Comparison of ENCODE assay signal across 25 cellular contexts in the genomic region with DNA sequence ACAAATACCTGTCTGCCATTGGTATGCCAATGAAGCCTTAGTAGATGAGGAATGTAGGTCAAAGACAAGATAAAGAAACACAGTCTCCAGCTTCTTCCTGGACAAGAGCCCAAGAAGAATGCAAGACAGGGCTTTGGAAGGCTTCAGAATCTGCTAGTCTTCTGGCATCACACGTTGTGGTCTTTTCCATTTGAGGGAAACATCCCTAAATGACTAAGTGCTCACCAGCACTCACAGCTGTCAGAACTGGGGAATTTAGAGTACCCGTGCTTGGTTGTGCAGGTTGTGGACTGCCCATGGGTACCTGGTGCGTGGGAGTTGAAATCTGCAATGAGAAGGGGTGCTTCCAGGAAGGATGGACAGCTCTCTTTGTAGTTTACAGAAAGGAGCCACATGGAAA. TPM values are rescaled to one million over a fixed set of nuclear protein-coding genes. Genes with fewer than 3 reads are reported as not detected.
"Had no signal": no experiment of that assay in that cellular context is flagged by ENCODE, and none has a peak within 500 bp of the region (broad histone marks: within the 10 kb centered on the region; RNA-seq: fewer than 3 reads in every experiment).

No MANE protein-coding gene starts in this region.

- H3K27ac Mint-ChIP-seq: activated B cell treated with CpG ODN at 0.5 μM for 24 hours; activated CD4-positive, alpha-beta T cell treated with anti-CD3 and anti-CD28 coated beads for 36 hours; activated naive CD8-positive, alpha-beta T cell; activated T-cell treated with anti-CD3 and anti-CD28 coated beads, Interleukin-2, amount 50 U/mL, for 24 hours; activated T-helper 17 cell treated with anti-CD3 and anti-CD28 coated beads, Interleukin-2, amount 50 U/mL, for 72 hours; natural killer cell treated with Interleukin-12 subunit alpha and Interleukin-12 subunit beta and Interleukin-15 and Interleukin-18, amount 100 ng/mL, for 72 hours; stimulated activated effector memory CD8-positive, alpha-beta T cell treated with anti-CD3 and anti-CD28 coated beads, Interleukin-12 subunit alpha, Interleukin-12 subunit beta, amount 100 ng/mL, for 72 hours had no signal

- H3K9me3 ChIP-seq: adrenal gland, left lung, ovary, prostate gland, right atrium auricular region, testis, upper lobe of right lung had no signal

- H3K9me3 Mint-ChIP-seq: activated B cell treated with CpG ODN at 0.5 μM for 24 hours; activated T-cell treated with anti-CD3 and anti-CD28 coated beads, Interleukin-2, amount 50 U/mL, for 24 hours; activated T-helper 17 cell treated with anti-CD3 and anti-CD28 coated beads, Interleukin-2, amount 50 U/mL, for 72 hours; central memory CD8-positive, alpha-beta T cell; stimulated activated effector memory CD8-positive, alpha-beta T cell treated with anti-CD3 and anti-CD28 coated beads, Interleukin-12 subunit alpha, Interleukin-12 subunit beta, amount 100 ng/mL, for 72 hours; stimulated activated naive CD8-positive, alpha-beta T cell treated with anti-CD3 and anti-CD28 coated beads, Interleukin-15, amount 100 ng/mL, for 72 hours had no signal

- H3K36me3 Mint-ChIP-seq: activated naive CD8-positive, alpha-beta T cell; natural killer cell treated with Interleukin-12 subunit alpha and Interleukin-12 subunit beta and Interleukin-15 and Interleukin-18, amount 100 ng/mL, for 72 hours had no signal

- H3K27me3 ChIP-seq: ovary, right atrium auricular region, testis had no signal

- H3K27ac ChIP-seq: left lung, ovary, prostate gland, testis, upper lobe of right lung had no signal

- H3K4me3 ChIP-seq: adrenal gland, left lung, ovary, prostate gland, right atrium auricular region, skin epidermis, testis, upper lobe of right lung had no signal

- DNase-seq: activated B cell treated with CpG ODN at 0.5 μM for 24 hours; activated CD4-positive, alpha-beta T cell treated with anti-CD3 and anti-CD28 coated beads for 36 hours; activated CD4-positive, alpha-beta T cell treated with anti-CD3 and anti-CD28 coated beads, Interleukin-2, amount 50 U/mL, for 4 hours; activated CD8-positive, alpha-beta memory T cell treated with anti-CD3 and anti-CD28 coated beads for 24 hours; activated CD8-positive, alpha-beta memory T cell treated with anti-CD3 and anti-CD28 coated beads, Interleukin-2, amount 50 U/mL, for 4 hours; activated naive CD4-positive, alpha-beta T cell; activated T-cell treated with anti-CD3 and anti-CD28 coated beads, Interleukin-2, amount 50 U/mL, for 24 hours; adrenal gland; kidney glomerular epithelial cell; left lung; ovary; stimulated activated CD4-positive, alpha-beta T cell treated with anti-CD3 and anti-CD28 coated beads, Interleukin-2, amount 100 ng/mL, for 24 hours; stimulated activated naive CD8-positive, alpha-beta T cell treated with anti-CD3 and anti-CD28 coated beads, Interleukin-15, amount 100 ng/mL, for 72 hours; T-helper 9 cell; testis; upper lobe of right lung had no signal

- H3K36me3 ChIP-seq: adrenal gland, left lung, ovary, prostate gland, right atrium auricular region, upper lobe of right lung had no signal

- H3K4me1 ChIP-seq: prostate gland, testis had no signal

- H3K4me3 Mint-ChIP-seq: activated B cell treated with CpG ODN at 0.5 μM for 24 hours; activated CD4-positive, alpha-beta T cell treated with anti-CD3 and anti-CD28 coated beads for 36 hours; activated naive CD8-positive, alpha-beta T cell; activated T-cell treated with anti-CD3 and anti-CD28 coated beads, Interleukin-2, amount 50 U/mL, for 24 hours; activated T-helper 17 cell treated with anti-CD3 and anti-CD28 coated beads, Interleukin-2, amount 50 U/mL, for 72 hours; central memory CD8-positive, alpha-beta T cell; natural killer cell treated with Interleukin-12 subunit alpha and Interleukin-12 subunit beta and Interleukin-15 and Interleukin-18, amount 100 ng/mL, for 72 hours; stimulated activated effector memory CD8-positive, alpha-beta T cell treated with anti-CD3 and anti-CD28 coated beads, Interleukin-12 subunit alpha, Interleukin-12 subunit beta, amount 100 ng/mL, for 72 hours; stimulated activated naive CD8-positive, alpha-beta T cell treated with anti-CD3 and anti-CD28 coated beads, Interleukin-15, amount 100 ng/mL, for 72 hours had no signal

- H3K4me1 Mint-ChIP-seq: activated CD4-positive, alpha-beta T cell treated with anti-CD3 and anti-CD28 coated beads for 36 hours; activated T-helper 17 cell treated with anti-CD3 and anti-CD28 coated beads, Interleukin-2, amount 50 U/mL, for 72 hours; stimulated activated effector memory CD8-positive, alpha-beta T cell treated with anti-CD3 and anti-CD28 coated beads, Interleukin-12 subunit alpha, Interleukin-12 subunit beta, amount 100 ng/mL, for 72 hours had no signal

RNA-seq across cellular contexts. Expression of a gene that starts 27.1 kb away (rescaled TPM):
- total RNA-seq: activated B cell treated with CpG ODN at 0.5 μM for 24 hours; activated CD4-positive, alpha-beta T cell treated with anti-CD3 and anti-CD28 coated beads for 36 hours; natural killer cell treated with Interleukin-12 subunit alpha and Interleukin-12 subunit beta and Interleukin-15 and Interleukin-18, amount 100 ng/mL, for 72 hours; T-helper 1 cell treated with Interleukin-12 subunit alpha and Interleukin-12 subunit beta and Interleukin-4 antibody, amounts not matched to agents 30 ng/mL and 1 ng/mL, for 36 hours had no signal
